Comparison of ENCODE assay signal across 18 cellular contexts in genomic region chr1:36751525-36751924, GRCh38.
DNase-seq lines count a peak whose midpoint lies in the region; ATAC-seq, FAIRE-seq and TF ChIP-seq lines count a peak whose summit lies in the region.
"Had no signal": no experiment of that assay in that cellular context is flagged by ENCODE, and none has a peak within 500 bp of the region (broad histone marks: within the 10 kb centered on the region; RNA-seq: fewer than 3 reads in every experiment).

No MANE protein-coding gene starts in this region.

- H3K27ac Mint-ChIP-seq in activated CD8-positive, alpha-beta T cell treated with anti-CD3 and anti-CD28 coated beads for 36 hours = no peak overlapping the region
- H3K27ac Mint-ChIP-seq: H9, T-helper 17 cell had no signal

- H3K27ac ChIP-seq in HepG2 (ENCODE audit: extremely low read length, insufficient read depth, low read length) (no peak overlapping the region), right lobe of liver (no peak overlapping the region), PC-3 (ENCODE audit: low read length) (no peak overlapping the region)
- H3K27ac ChIP-seq: SJSA1 had no signal

- 4% methylated on average over 4 of the region's 4 CpGs for WGBS in HepG2 (ENCODE audit: low lambda C conversion rate)
- WGBS in right lobe of liver (ENCODE audit: insufficient coverage, low coverage, low lambda C conversion rate, missing lambda C conversion rate) = 58% methylated on average over 4 of the region's 4 CpGs

- no peaks in the 10 kb centered on the region for H3K4me1 Mint-ChIP-seq in activated CD8-positive, alpha-beta T cell treated with anti-CD3 and anti-CD28 coated beads for 36 hours (ENCODE audit: low read depth)
- H3K4me1 Mint-ChIP-seq: CD8-positive, alpha-beta memory T cell had no signal

- BruUV-seq in HepG2 (replicated peaks; lab: Mats Ljungman, UMichigan) (no TSS peak), PC-3 (replicated peaks; lab: Mats Ljungman, UMichigan) (no TSS peak)

- H3K4me3 ChIP-seq in HepG2 (replicated peaks in 1 of 3; ENCODE audit: insufficient read depth in 1 of 3, low read depth in 2 of 3, low read length in 3 of 3) = no peak overlapping the region
- H3K4me3 ChIP-seq in right lobe of liver = no peak overlapping the region
- H3K4me3 ChIP-seq in PC-3 (ENCODE audit: low read length) = no peak overlapping the region
- H3K4me3 ChIP-seq: SJSA1 had no signal

- CTCF ChIA-PET in HepG2 (lab: Yijun Ruan, JAX; ENCODE audit: low intra/inter-chr PET ratio, low total read pairs) (no interaction called here), PC-3 (lab: Charles Lee) (no interaction called here)
- CTCF ChIA-PET in activated CD8-positive, alpha-beta T cell treated with anti-CD3 and anti-CD28 coated beads for 36 hours (lab: Charles Lee) = no interaction called here

- no peak overlapping the region for H2AFZ ChIP-seq in HepG2 (ENCODE audit: low read length)
- no peak overlapping the region for H2AFZ ChIP-seq in PC-3 (ENCODE audit: low read length)

- H3K4me1 ChIP-seq in HepG2 (ENCODE audit: insufficient read depth, low read length) (peaks cover 16% of the 10 kb centered on the region), right lobe of liver (no peaks in the 10 kb centered on the region), PC-3 (ENCODE audit: insufficient read depth, low read length) (peaks cover 21% of the 10 kb centered on the region)
- H3K4me1 ChIP-seq: SJSA1 had no signal

- in situ Hi-C loops in HepG2 (cut with HindIII; ENCODE audit: extremely low pct_ligation_motif_present, low pct_unique_long_range_greater_than_20kb) = no loop called here

- H3K79me2 ChIP-seq in HepG2 (ENCODE audit: insufficient read depth, low read length) (no peaks in the 10 kb centered on the region), PC-3 (ENCODE audit: low read length) (no peaks in the 10 kb centered on the region)

- no peak overlapping the region for H3K4me3 Mint-ChIP-seq in activated CD8-positive, alpha-beta T cell treated with anti-CD3 and anti-CD28 coated beads for 36 hours
- H3K4me3 Mint-ChIP-seq: CD8-positive, alpha-beta memory T cell; H9; T-helper 17 cell had no signal

- H4K20me1 ChIP-seq in HepG2 (ENCODE audit: insufficient read depth, low read length) (0 out of 2 replicates have a peak, but pooled peaks cover 3% of the 10 kb centered on the region), PC-3 (ENCODE audit: low read length) (no peaks in the 10 kb centered on the region)

- no peak for TF ChIP-seq CTCF in HepG2 (CRISPR knock-in tag; IDR thresholded peaks at IDR 0.05)
- TF ChIP-seq CTCF in right lobe of liver (IDR thresholded peaks at IDR 0.05) = no peak
- TF ChIP-seq CTCF in PC-3 (conservative IDR thresholded peaks at IDR 0.05; ENCODE audit: low read depth, low read length) = no peak
- TF ChIP-seq CTCF in activated CD8-positive, alpha-beta T cell treated with anti-CD3 and anti-CD28 coated beads for 36 hours (IDR thresholded peaks at IDR 0.05) = no peak

- no peaks in the 10 kb centered on the region for H3K36me3 Mint-ChIP-seq in activated CD8-positive, alpha-beta T cell treated with anti-CD3 and anti-CD28 coated beads for 36 hours (ENCODE audit: low read depth)
- H3K36me3 Mint-ChIP-seq: CD8-positive, alpha-beta memory T cell had no signal

- TF ChIP-seq POLR2A in HepG2 (IDR thresholded peaks at IDR 0.05; ENCODE audit: insufficient read depth in 1 of 2, low read depth in 2 of 2, low read length in 2 of 2) (no peak), right lobe of liver (IDR thresholded peaks at IDR 0.05) (no peak), GM18505 (IDR thresholded peaks at IDR 0.05; ENCODE audit: borderline replicate concordance, extremely low read depth, insufficient read depth, insufficient read length) (no peak)

- intact Hi-C loops in HepG2 (cut with micrococcal nuclease; ENCODE audit: unreplicated experiment) = no loop called here
- intact Hi-C loops in right lobe of liver (cut with DNase I) = no loop called here
- intact Hi-C loops in PC-3 (cut with micrococcal nuclease) = no loop called here
- intact Hi-C loops in activated CD8-positive, alpha-beta T cell treated with anti-CD3 and anti-CD28 coated beads for 36 hours (cut with micrococcal nuclease) = no loop called here

- DNase-seq in HepG2 (ENCODE audit: low spot score) = peak; percentile 55
- DNase-seq in right lobe of liver = no peak
- DNase-seq in NCI-H2029 treated with DMSO at 0.1 percent for 48 hours (lab: John Stamatoyannopoulos, UW) = peak; percentile 98
- peak; percentile 60 for DNase-seq in PC-3
- DNase-seq in activated CD8-positive, alpha-beta T cell treated with anti-CD3 and anti-CD28 coated beads for 36 hours = no peak
- DNase-seq: C1 segment of cervical spinal cord; CD8-positive, alpha-beta memory T cell; H9; MM.1S; NCI-H1092; NCI-H1694; NCI-H2171; T-helper 17 cell had no signal

- no peak for FAIRE-seq in HepG2 (lab: Jason Lieb, UNC)
- FAIRE-seq: D721Med, G401.6 had no signal

- TF ChIP-seq EP300 in HepG2 (IDR thresholded peaks at IDR 0.05; ENCODE audit: low read depth in 2 of 2, low read length in 2 of 2) = no peak
- TF ChIP-seq EP300 in HepG2 (CRISPR knock-in tag; IDR thresholded peaks at IDR 0.05; ENCODE audit: borderline replicate concordance) = no peak

- H3K4me2 ChIP-seq in HepG2 (ENCODE audit: low read depth, low read length) = no peak overlapping the region
- peak overlapping the region; percentile 23 for H3K4me2 ChIP-seq in PC-3 (ENCODE audit: low read length)

- no peaks in the 10 kb centered on the region for H3K36me3 ChIP-seq in HepG2 (replicated peaks in 1 of 2; ENCODE audit: control insufficient read depth in 1 of 2, insufficient read depth in 2 of 2, low read length in 2 of 2)
- no peaks in the 10 kb centered on the region for H3K36me3 ChIP-seq in right lobe of liver
- no peaks in the 10 kb centered on the region for H3K36me3 ChIP-seq in PC-3 (ENCODE audit: low read depth, low read length)
- H3K36me3 ChIP-seq: SJSA1 had no signal

- H3K27me3 ChIP-seq in HepG2 (ENCODE audit: control insufficient read depth in 1 of 2, insufficient read depth in 2 of 2, low read length in 2 of 2) = peaks cover 2 to 20% of the 10 kb centered on the region in 2 experiments; a peak in 4 of 5 replicates
- no peaks in the 10 kb centered on the region for H3K27me3 ChIP-seq in right lobe of liver
- peaks cover 24% of the 10 kb centered on the region for H3K27me3 ChIP-seq in PC-3 (ENCODE audit: low read length)

- no peaks in the 10 kb centered on the region for H3F3A ChIP-seq in PC-3 (ENCODE audit: low read length, unreplicated experiment)

- H3K9me2 ChIP-seq in PC-3 (replicated peaks; ENCODE audit: low read length) = no peaks in the 10 kb centered on the region

- H3K9ac ChIP-seq in HepG2 (ENCODE audit: insufficient read depth, low read depth, low read length) (no peak overlapping the region), PC-3 (ENCODE audit: low read length) (no peak overlapping the region)

- H3K27me3 Mint-ChIP-seq in activated CD8-positive, alpha-beta T cell treated with anti-CD3 and anti-CD28 coated beads for 36 hours = peaks cover 19% of the 10 kb centered on the region

- no peaks in the 10 kb centered on the region for H3K9me3 ChIP-seq in HepG2 (ENCODE audit: low read length)
- H3K9me3 ChIP-seq in right lobe of liver = no peaks in the 10 kb centered on the region
- H3K9me3 ChIP-seq in PC-3 (ENCODE audit: low read length) = no peaks in the 10 kb centered on the region
- H3K9me3 ChIP-seq: SJSA1 had no signal

- no peak for TF ChIP-seq RAD21 in HepG2 (CRISPR knock-in tag; IDR thresholded peaks at IDR 0.05)

- POLR2A ChIA-PET in HepG2 (lab: Yijun Ruan, JAX) = no interaction called here
- POLR2A ChIA-PET in PC-3 (lab: Charles Lee; ENCODE audit: unreplicated experiment) = no interaction called here
- POLR2A ChIA-PET in activated CD8-positive, alpha-beta T cell treated with anti-CD3 and anti-CD28 coated beads for 36 hours (lab: Charles Lee) = no interaction called here

- H3K9me3 Mint-ChIP-seq in activated CD8-positive, alpha-beta T cell treated with anti-CD3 and anti-CD28 coated beads for 36 hours = no peaks in the 10 kb centered on the region
- H3K9me3 Mint-ChIP-seq: H9 had no signal

- ATAC-seq in HepG2 (peak; percentile 64), right lobe of liver (no peak), PC-3 (peak; percentile 81), GM21447 (IDR thresholded peaks at IDR 0.05; ENCODE audit: unreplicated experiment) (no peak), GM18505 (IDR thresholded peaks at IDR 0.05; ENCODE audit: unreplicated experiment) (no peak)
- no peak for ATAC-seq in activated CD8-positive, alpha-beta T cell treated with anti-CD3 and anti-CD28 coated beads for 36 hours
- ATAC-seq: T-helper 17 cell had no signal

TF ChIP-seq in HepG2, 621 proteins besides CTCF, POLR2A, EP300 and RAD21 (continues in another document):
- TF ChIP-seq NFYC (CRISPR knock-in tag; IDR thresholded peaks at IDR 0.05) (no peak), SOX5 (CRISPR knock-in tag; IDR thresholded peaks at IDR 0.05; ENCODE audit: borderline replicate concordance) (peak; percentile 90; the same call in 1 of the 2 replicates), ZNF280B (CRISPR knock-in tag; IDR thresholded peaks at IDR 0.05; ENCODE audit: borderline replicate concordance) (no peak), ZNF317 (CRISPR knock-in tag; IDR thresholded peaks at IDR 0.05) (no peak), ZNF598 (CRISPR knock-in tag; IDR thresholded peaks at IDR 0.05; ENCODE audit: borderline replicate concordance) (no peak), ZNF547 (CRISPR knock-in tag; IDR thresholded peaks at IDR 0.05) (no peak), BCL6 (CRISPR knock-in tag; IDR thresholded peaks at IDR 0.05) (no peak), JDP2 (CRISPR knock-in tag; IDR thresholded peaks at IDR 0.05; ENCODE audit: borderline replicate concordance) (no peak), FOSL2 (CRISPR knock-in tag; IDR thresholded peaks at IDR 0.05) (peak; percentile 47; the same call in 1 of the 2 replicates), ZNF569 (CRISPR knock-in tag; IDR thresholded peaks at IDR 0.05; ENCODE audit: borderline replicate concordance) (no peak)
- TF ChIP-seq, protein P1, sequence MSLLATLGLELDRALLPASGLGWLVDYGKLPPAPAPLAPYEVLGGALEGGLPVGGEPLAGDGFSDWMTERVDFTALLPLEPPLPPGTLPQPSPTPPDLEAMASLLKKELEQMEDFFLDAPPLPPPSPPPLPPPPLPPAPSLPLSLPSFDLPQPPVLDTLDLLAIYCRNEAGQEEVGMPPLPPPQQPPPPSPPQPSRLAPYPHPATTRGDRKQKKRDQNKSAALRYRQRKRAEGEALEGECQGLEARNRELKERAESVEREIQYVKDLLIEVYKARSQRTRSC (CRISPR knock-in tag; IDR thresholded peaks at IDR 0.05; ENCODE audit: low read depth) = no peak

Comparison
In these comparisons a context has a peak if more than half of its experiments do, and no peak if none do; other contexts are left out.
1. ATAC-seq: peak in HepG2 (single experiment) and PC-3 (single experiment); none in right lobe of liver (0 of 4), GM21447 (single experiment), activated CD8-positive, alpha-beta T cell treated with anti-CD3 and anti-CD28 coated beads for 36 hours (single experiment) and GM18505 (single experiment).
2. DNase-seq: peak in HepG2 (single experiment), NCI-H2029 treated with DMSO at 0.1 percent for 48 hours (single experiment) and PC-3 (single experiment); none in right lobe of liver (0 of 3) and activated CD8-positive, alpha-beta T cell treated with anti-CD3 and anti-CD28 coated beads for 36 hours (single experiment).